In the genomic region with DNA sequence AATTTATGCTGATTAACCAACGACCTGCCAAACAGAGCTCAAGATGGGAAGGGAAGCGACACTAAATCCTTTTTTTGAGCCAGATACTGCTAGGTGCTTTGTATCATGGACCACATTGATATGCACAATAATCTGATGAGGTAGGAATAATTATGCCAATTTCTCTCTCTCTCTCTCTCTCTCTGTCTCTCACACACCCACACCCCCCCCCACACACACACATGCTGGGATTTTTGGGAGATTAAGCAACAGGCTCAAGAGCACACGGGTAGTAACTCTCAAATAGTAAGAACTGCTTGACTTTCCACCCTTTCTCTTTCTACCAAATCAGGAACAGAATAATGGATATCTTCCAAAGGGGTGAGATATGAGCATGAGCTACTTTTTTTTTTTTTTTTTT, we compare ENCODE assay signal across 8 cellular contexts.
"Had no signal": no experiment of that assay in that cellular context is flagged by ENCODE, and none has a peak within 500 bp of the region (broad histone marks: within the 10 kb centered on the region; RNA-seq: fewer than 3 reads in every experiment).

No MANE protein-coding gene starts in this region.

- H2AFZ ChIP-seq: GM23248 had no signal

- H3K9me3 ChIP-seq: HAP-1 had no signal

- H3K4me1 ChIP-seq: HAP-1 had no signal

- ATAC-seq: HCT116, K562 had no signal

- DNase-seq: GM23248, GOT3, H7, IMR-90, KG1 had no signal

- H3K4me3 ChIP-seq: GM23248, HAP-1, K562 had no signal

- H3K27ac ChIP-seq: GM23248 had no signal

- H3K36me3 ChIP-seq: HAP-1 had no signal
